ENCODE assay signal across 19 cellular contexts in genomic region chr2:217787160-217787877, GRCh38.
DNase-seq lines count a peak whose midpoint lies in the region; ATAC-seq and TF ChIP-seq lines count a peak whose summit lies in the region.
"Had no signal": no experiment of that assay in that cellular context is flagged by ENCODE, and none has a peak within 500 bp of the region (broad histone marks: within the 10 kb centered on the region; RNA-seq: fewer than 3 reads in every experiment).

No MANE protein-coding gene starts in this region.

- no peak for TF ChIP-seq POLR2A in spleen (IDR thresholded peaks at IDR 0.05)

- no peak overlapping the region for H3K27ac Mint-ChIP-seq in activated CD4-positive, alpha-beta T cell treated with anti-CD3 and anti-CD28 coated beads, Interleukin-2, amount 10 ng/mL, durations not matched to agents 24 days and 14 days
- no peak overlapping the region for H3K27ac Mint-ChIP-seq in endodermal cell
- H3K27ac Mint-ChIP-seq: B cell; CD8-positive, alpha-beta T cell; HFFc6 had no signal

- H3K9ac ChIP-seq in endodermal cell (ENCODE audit: extremely low read depth, low read length, poor library complexity, severe bottlenecking) = no peak overlapping the region
- H3K9ac ChIP-seq: BLaER1 had no signal

- intact Hi-C loops in activated CD4-positive, alpha-beta T cell treated with anti-CD3 and anti-CD28 coated beads, Interleukin-2, amount 10 ng/mL, durations not matched to agents 24 days and 14 days (cut with micrococcal nuclease) = no loop called here
- intact Hi-C loops in Right ventricle myocardium superior (cut with DNase I) = loop anchor here (5.0 kb wide), 3 partner anchors 100 to 285 kb away; no protein-coding TSS in a partner anchor
- intact Hi-C loops in left ventricle myocardium superior (cut with micrococcal nuclease) = loop anchor here (5.0 to 10.0 kb wide), 3 partner anchors 100 to 247 kb away; no protein-coding TSS in a partner anchor
- intact Hi-C loops in spleen (cut with DNase I; ENCODE audit: low total_unique reads) = loop anchor here (5.0 to 10.0 kb wide), 4 partner anchors 100 to 287 kb away; no protein-coding TSS in a partner anchor
- intact Hi-C loops in left colon (cut with DNase I, micrococcal nuclease) = loop anchor here (5.0 kb wide), 2 partner anchors 95 to 245 kb away; no protein-coding TSS in a partner anchor

- H3K9me3 ChIP-seq in endodermal cell (ENCODE audit: control insufficient read depth, low read length) (peaks cover 6% of the 10 kb centered on the region), spleen (peaks cover 0 to 17% (median 15%) of the 10 kb centered on the region in 8 donors)
- H3K9me3 ChIP-seq: HAP-1 had no signal

- ATAC-seq in Right ventricle myocardium superior (ENCODE audit: poor library complexity) = no peak
- ATAC-seq in left ventricle myocardium superior = no peak
- no peak for ATAC-seq in left colon
- ATAC-seq: CD8-positive, alpha-beta T cell had no signal

- WGBS in endodermal cell (ENCODE audit: insufficient coverage in 1 of 2, insufficient read length in 1 of 2), 2 experiments = 94 to 100% methylated on average over 14 to 37 of the region's 37 CpGs
- 94 to 97% (median 96%) methylated on average over 17 to 37 of the region's 37 CpGs for WGBS in spleen, 5 donors

- TF ChIP-seq CTCF in endodermal cell (conservative IDR thresholded peaks at IDR 0.05) = no peak
- TF ChIP-seq CTCF in spleen (IDR thresholded peaks at IDR 0.05 in 8 of 11, conservative IDR thresholded peaks at IDR 0.05 in 3 of 11) = no peak

- H3K27me3 ChIP-seq in endodermal cell (ENCODE audit: control insufficient read depth, insufficient read depth, low read length, poor library complexity, severe bottlenecking) = peaks cover 6% of the 10 kb centered on the region
- H3K27me3 ChIP-seq in spleen (replicated peaks in 1 of 7) = no peaks in the 10 kb centered on the region
- H3K27me3 ChIP-seq: BLaER1 had no signal

- H3K4me1 Mint-ChIP-seq in activated CD4-positive, alpha-beta T cell treated with anti-CD3 and anti-CD28 coated beads, Interleukin-2, amount 10 ng/mL, durations not matched to agents 24 days and 14 days = peaks cover 31% of the 10 kb centered on the region
- H3K4me1 Mint-ChIP-seq in endodermal cell = peaks cover 3% of the 10 kb centered on the region

- no peaks in the 10 kb centered on the region for H3K36me3 Mint-ChIP-seq in activated CD4-positive, alpha-beta T cell treated with anti-CD3 and anti-CD28 coated beads, Interleukin-2, amount 10 ng/mL, durations not matched to agents 24 days and 14 days (ENCODE audit: low read depth)
- no peaks in the 10 kb centered on the region for H3K36me3 Mint-ChIP-seq in endodermal cell (ENCODE audit: low read depth)
- H3K36me3 Mint-ChIP-seq: CD4-positive, CD25-positive, alpha-beta regulatory T cell had no signal

- H3K4me1 ChIP-seq in endodermal cell (ENCODE audit: control insufficient read depth, insufficient read depth, low read length) = no peaks in the 10 kb centered on the region
- peaks cover 8 to 49% (median 27%) of the 10 kb centered on the region in 6 donors for H3K4me1 ChIP-seq in spleen
- H3K4me1 ChIP-seq: Caco-2, HAP-1 had no signal

- no peak overlapping the region for H3K27ac ChIP-seq in endodermal cell (ENCODE audit: low read depth, low read length)
- no peak overlapping the region for H3K27ac ChIP-seq in spleen
- H3K27ac ChIP-seq: 22Rv1, BLaER1, C4-2B had no signal

- H3K4me3 ChIP-seq in endodermal cell (ENCODE audit: low read length) = no peak overlapping the region
- H3K4me3 ChIP-seq in spleen = no peak overlapping the region
- H3K4me3 ChIP-seq: BLaER1, HAP-1 had no signal

- peaks cover 7% of the 10 kb centered on the region for H3K27me3 Mint-ChIP-seq in activated CD4-positive, alpha-beta T cell treated with anti-CD3 and anti-CD28 coated beads, Interleukin-2, amount 10 ng/mL, durations not matched to agents 24 days and 14 days
- H3K27me3 Mint-ChIP-seq in endodermal cell (ENCODE audit: insufficient read depth) = peaks cover 21% of the 10 kb centered on the region
- H3K27me3 Mint-ChIP-seq: B cell; CD4-positive, CD25-positive, alpha-beta regulatory T cell had no signal

- H3K36me3 ChIP-seq in endodermal cell (ENCODE audit: control insufficient read depth, insufficient read depth, low read length) = no peaks in the 10 kb centered on the region
- H3K36me3 ChIP-seq in spleen = peaks cover 0 to 32% (median 5%) of the 10 kb centered on the region in 6 donors
- H3K36me3 ChIP-seq: BLaER1, HAP-1 had no signal

- peak; percentile 51 for DNase-seq in activated CD4-positive, alpha-beta T cell treated with anti-CD3 and anti-CD28 coated beads, Interleukin-2, amount 10 ng/mL, durations not matched to agents 24 days and 14 days
- no peak for DNase-seq in activated CD4-positive, alpha-beta T cell treated with anti-CD3 and anti-CD28 coated beads for 1 hour
- peak; percentile 39 for DNase-seq in Right ventricle myocardium superior
- DNase-seq in left ventricle myocardium superior = no peak
- peak; percentile 15 for DNase-seq in endodermal cell
- DNase-seq in spleen = peak; percentile 71
- no peak for DNase-seq in left colon
- DNase-seq: Caco-2; CD4-positive, CD25-positive, alpha-beta regulatory T cell; CD8-positive, alpha-beta T cell; DMS153; DND-41; GOT3; HFFc6 had no signal

- peaks cover 7% of the 10 kb centered on the region for H3K9me3 Mint-ChIP-seq in activated CD4-positive, alpha-beta T cell treated with anti-CD3 and anti-CD28 coated beads, Interleukin-2, amount 10 ng/mL, durations not matched to agents 24 days and 14 days
- H3K9me3 Mint-ChIP-seq in endodermal cell = peaks cover 16% of the 10 kb centered on the region

- H3K4me3 Mint-ChIP-seq in activated CD4-positive, alpha-beta T cell treated with anti-CD3 and anti-CD28 coated beads, Interleukin-2, amount 10 ng/mL, durations not matched to agents 24 days and 14 days = no peak overlapping the region
- H3K4me3 Mint-ChIP-seq in endodermal cell = no peak overlapping the region
- H3K4me3 Mint-ChIP-seq: B cell; CD8-positive, alpha-beta T cell; HFFc6 had no signal

Comparison
In these comparisons a context has a peak if more than half of its experiments do, and no peak if none do; other contexts are left out.
1. DNase-seq: peak in activated CD4-positive, alpha-beta T cell treated with anti-CD3 and anti-CD28 coated beads, Interleukin-2, amount 10 ng/mL, durations not matched to agents 24 days and 14 days (single experiment), Right ventricle myocardium superior (single experiment), endodermal cell (single experiment) and spleen (single experiment); none in activated CD4-positive, alpha-beta T cell treated with anti-CD3 and anti-CD28 coated beads for 1 hour (single experiment), left ventricle myocardium superior (single experiment) and left colon (0 of 2).